In genomic region chr16:53768167-53768566, GRCh38 we compare ENCODE assay signal across 16 cellular contexts.
DNase-seq lines count a peak whose midpoint lies in the region; ATAC-seq, FAIRE-seq and TF ChIP-seq lines count a peak whose summit lies in the region.
"Had no signal": no experiment of that assay in that cellular context is flagged by ENCODE, and none has a peak within 500 bp of the region (broad histone marks: within the 10 kb centered on the region; RNA-seq: fewer than 3 reads in every experiment).

No MANE protein-coding gene starts in this region.

- H3K27me3 ChIP-seq in RWPE2 (ENCODE audit: insufficient read depth, poor library complexity, severe bottlenecking) (no peaks in the 10 kb centered on the region), vagina (no peaks in the 10 kb centered on the region)
- H3K27me3 ChIP-seq: transverse colon had no signal

- peak overlapping the region; percentile 85 for H3K27ac ChIP-seq in RWPE2 (ENCODE audit: poor library complexity, severe bottlenecking)
- H3K27ac ChIP-seq in vagina = peak overlapping the region; percentile 1
- H3K27ac ChIP-seq: transverse colon had no signal

- TF ChIP-seq CTCF in RWPE2 (IDR thresholded peaks at IDR 0.05; ENCODE audit: poor library complexity, severe bottlenecking) (no peak), vagina (IDR thresholded peaks at IDR 0.05) (no peak)

- FAIRE-seq in GM12891 (lab: Jason Lieb, UNC) = no peak
- FAIRE-seq: kidney had no signal

- no peaks in the 10 kb centered on the region for H3K27me3 Mint-ChIP-seq in activated T-cell treated with anti-CD3 and anti-CD28 coated beads, Interleukin-2, amount 50 U/mL, for 72 hours (ENCODE audit: low read depth)
- H3K27me3 Mint-ChIP-seq in activated T-cell treated with anti-CD3 and anti-CD28 coated beads, Interleukin-2, amount 50 U/mL, for 4 hours (ENCODE audit: low read depth) = no peaks in the 10 kb centered on the region

- intact Hi-C loops in vagina (cut with DNase I) = no loop called here

- H3K9me3 ChIP-seq in RWPE2 (ENCODE audit: severe bottlenecking) (no peaks in the 10 kb centered on the region), vagina (no peaks in the 10 kb centered on the region)
- H3K9me3 ChIP-seq: transverse colon had no signal

- H3K36me3 ChIP-seq in RWPE2 (ENCODE audit: low read depth) = no peaks in the 10 kb centered on the region
- H3K36me3 ChIP-seq in vagina = no peaks in the 10 kb centered on the region
- H3K36me3 ChIP-seq: transverse colon had no signal

- H3K9me3 Mint-ChIP-seq in activated T-cell treated with anti-CD3 and anti-CD28 coated beads, Interleukin-2, amount 50 U/mL, for 72 hours = no peaks in the 10 kb centered on the region
- H3K9me3 Mint-ChIP-seq in activated T-cell treated with anti-CD3 and anti-CD28 coated beads, Interleukin-2, amount 50 U/mL, for 4 hours = no peaks in the 10 kb centered on the region

- H3K4me3 Mint-ChIP-seq in activated T-cell treated with anti-CD3 and anti-CD28 coated beads, Interleukin-2, amount 50 U/mL, for 72 hours = no peak overlapping the region
- no peak overlapping the region for H3K4me3 Mint-ChIP-seq in activated T-cell treated with anti-CD3 and anti-CD28 coated beads, Interleukin-2, amount 50 U/mL, for 4 hours

- H3K4me3 ChIP-seq in RWPE2 (ENCODE audit: severe bottlenecking) = no peak overlapping the region
- H3K4me3 ChIP-seq in vagina = no peak overlapping the region
- H3K4me3 ChIP-seq: transverse colon had no signal

- ATAC-seq in activated T-cell treated with anti-CD3 and anti-CD28 coated beads, Interleukin-2, amount 50 U/mL, for 72 hours (replicated peaks in 1 of 2) = no peak
- ATAC-seq in activated T-cell treated with anti-CD3 and anti-CD28 coated beads, Interleukin-2, amount 50 U/mL, for 4 hours = no peak
- ATAC-seq in RWPE2 (ENCODE audit: low read depth) = peak; percentile 3; the same call in 2 of the 3 replicates
- ATAC-seq in HG03196 (IDR thresholded peaks at IDR 0.05; ENCODE audit: unreplicated experiment) = no peak

- DNase-seq in activated T-cell treated with anti-CD3 and anti-CD28 coated beads, Interleukin-2, amount 50 U/mL, for 72 hours = no peak
- no peak for DNase-seq in activated T-cell treated with anti-CD3 and anti-CD28 coated beads, Interleukin-2, amount 50 U/mL, for 4 hours
- DNase-seq in RWPE2 (ENCODE audit: low spot score) (no peak), fibroblast of the conjunctiva (ENCODE audit: low read depth) (peak; percentile 40), vagina (ENCODE audit: extremely low spot score in 2 of 2) (no peak), GM12891 (ENCODE audit: insufficient read length, low spot score) (no peak), D341Med (ENCODE audit: low spot score) (no peak)
- DNase-seq: activated CD4-positive, alpha-beta T cell treated with anti-CD3 and anti-CD28 coated beads, Interleukin-2, amount 50 U/mL, for 1 hour; COR-L47; kidney; NCI-H1105 treated with DMSO at 0.1 percent for 48 hours; NCI-H2171 treated with DMSO at 0.1 percent for 48 hours; NK-92 treated with Interleukin-12 subunit alpha and Interleukin-12 subunit beta, amount 100 ng/mL, for 24 hours; SHP77 treated with DMSO at 0.1 percent for 48 hours; transverse colon had no signal

- TF ChIP-seq POLR2A in vagina (IDR thresholded peaks at IDR 0.05) = no peak
- TF ChIP-seq POLR2A in GM12891 (IDR thresholded peaks at IDR 0.05; ENCODE audit: low read depth, low read length) = no peak

- peaks cover 34% of the 10 kb centered on the region for H3K4me1 Mint-ChIP-seq in activated T-cell treated with anti-CD3 and anti-CD28 coated beads, Interleukin-2, amount 50 U/mL, for 72 hours (ENCODE audit: low read depth)
- peaks cover 21% of the 10 kb centered on the region for H3K4me1 Mint-ChIP-seq in activated T-cell treated with anti-CD3 and anti-CD28 coated beads, Interleukin-2, amount 50 U/mL, for 4 hours (ENCODE audit: low read depth)

- H3K36me3 Mint-ChIP-seq in activated T-cell treated with anti-CD3 and anti-CD28 coated beads, Interleukin-2, amount 50 U/mL, for 72 hours (ENCODE audit: insufficient read depth in 2 of 2) = no peaks in the 10 kb centered on the region
- H3K36me3 Mint-ChIP-seq in activated T-cell treated with anti-CD3 and anti-CD28 coated beads, Interleukin-2, amount 50 U/mL, for 4 hours (ENCODE audit: insufficient read depth) = no peaks in the 10 kb centered on the region

- H3K4me1 ChIP-seq in RWPE2 (ENCODE audit: insufficient read depth, poor library complexity, severe bottlenecking) (peaks cover 44% of the 10 kb centered on the region), vagina (peaks cover 34% of the 10 kb centered on the region)

- H3K27ac Mint-ChIP-seq in activated T-cell treated with anti-CD3 and anti-CD28 coated beads, Interleukin-2, amount 50 U/mL, for 72 hours = peak overlapping the region; percentile 24

TF ChIP-seq in GM12891, 5 proteins besides CTCF, POLR2A, EP300 and RAD21:
- TF ChIP-seq TAF1 (IDR thresholded peaks at IDR 0.05; ENCODE audit: low read depth, low read length) (no peak), PAX5 (IDR thresholded peaks at IDR 0.05; ENCODE audit: insufficient read depth, low read length, severe bottlenecking) (no peak), POLR2AphosphoS5 (IDR thresholded peaks at IDR 0.05; ENCODE audit: low read depth, low read length) (no peak), POU2F2 (IDR thresholded peaks at IDR 0.05; ENCODE audit: low read depth, low read length) (no peak), SPI1 (IDR thresholded peaks at IDR 0.05; ENCODE audit: low read depth, low read length) (no peak)
